ENCODE assay signal across 8 cellular contexts in genomic region chr4:82891728-82892466, GRCh38. TPM values are rescaled to one million over a fixed set of nuclear protein-coding genes. Genes with fewer than 3 reads are reported as not detected.
A peak's percentile ranks its signal among the peaks of the same experiment; 100 is the strongest.
DNase-seq lines count a peak whose midpoint lies in the region; ATAC-seq and TF ChIP-seq lines count a peak whose summit lies in the region.

No MANE protein-coding gene starts in this region.

- peak overlapping the region; percentile 92 for H3K27ac Mint-ChIP-seq in activated naive CD8-positive, alpha-beta T cell treated with anti-CD3 and anti-CD28 coated beads, Interleukin-2, amount 50 U/mL, for 24 hours

- H3K4me3 Mint-ChIP-seq in activated naive CD8-positive, alpha-beta T cell treated with anti-CD3 and anti-CD28 coated beads, Interleukin-2, amount 50 U/mL, for 24 hours, result peak overlapping the region; percentile 95

- no peaks in the 10 kb centered on the region for H3K9me3 ChIP-seq in thymus (ENCODE audit: control insufficient read depth)

- no peaks in the 10 kb centered on the region for H3K27me3 Mint-ChIP-seq in activated naive CD8-positive, alpha-beta T cell treated with anti-CD3 and anti-CD28 coated beads, Interleukin-2, amount 50 U/mL, for 24 hours

- WGBS in thymus, result 54% methylated on average over 7 of the region's 7 CpGs

- H3K36me3 ChIP-seq in kidney epithelial cell (ENCODE audit: control insufficient read depth, insufficient read depth, low read length), result no peaks in the 10 kb centered on the region
- peaks cover 6% of the 10 kb centered on the region for H3K36me3 ChIP-seq in thymus (ENCODE audit: control insufficient read depth, insufficient read depth)

- H3K27me3 ChIP-seq in kidney epithelial cell (ENCODE audit: control insufficient read depth, insufficient read depth, low read length), result no peaks in the 10 kb centered on the region
- H3K27me3 ChIP-seq in thymus (ENCODE audit: control insufficient read depth, insufficient read depth), result no peaks in the 10 kb centered on the region

- DNase-seq in DMS53 treated with DMSO at 0.1 percent for 48 hours (lab: John Stamatoyannopoulos, UW; ENCODE audit: unreplicated experiment) (peak; percentile 6), kidney epithelial cell (ENCODE audit: low read depth) (no peak), HuH-7 (ENCODE audit: low spot score) (no peak), GM13976 (ENCODE audit: low spot score) (no peak)
- no peak for DNase-seq in activated naive CD8-positive, alpha-beta T cell treated with anti-CD3 and anti-CD28 coated beads, Interleukin-2, amount 50 U/mL, for 24 hours

- ATAC-seq in HG03354 (IDR thresholded peaks at IDR 0.05; ENCODE audit: poor library complexity, severe bottlenecking, unreplicated experiment), result peak; percentile 5
- ATAC-seq in activated naive CD8-positive, alpha-beta T cell treated with anti-CD3 and anti-CD28 coated beads, Interleukin-2, amount 50 U/mL, for 24 hours, result no peak
- ATAC-seq in GM18520 (IDR thresholded peaks at IDR 0.05; ENCODE audit: unreplicated experiment), result no peak

- H3K36me3 Mint-ChIP-seq in activated naive CD8-positive, alpha-beta T cell treated with anti-CD3 and anti-CD28 coated beads, Interleukin-2, amount 50 U/mL, for 24 hours (ENCODE audit: low read depth), result peaks cover 43% of the 10 kb centered on the region

- H3K4me1 ChIP-seq in thymus (ENCODE audit: control insufficient read depth, insufficient read depth, low read length), result peaks cover 2% of the 10 kb centered on the region

- no peaks in the 10 kb centered on the region for H3K9me3 Mint-ChIP-seq in activated naive CD8-positive, alpha-beta T cell treated with anti-CD3 and anti-CD28 coated beads, Interleukin-2, amount 50 U/mL, for 24 hours

- in situ Hi-C loops in GM13976 (cut with MboI; ENCODE audit: low sequenced_read_pairs, unreplicated experiment), result loop anchor here (25.0 kb wide), 1 partner anchor 370 kb away; no protein-coding TSS in a partner anchor

- peaks cover 60% of the 10 kb centered on the region for H3K4me1 Mint-ChIP-seq in activated naive CD8-positive, alpha-beta T cell treated with anti-CD3 and anti-CD28 coated beads, Interleukin-2, amount 50 U/mL, for 24 hours

- H3K4me3 ChIP-seq in kidney epithelial cell (ENCODE audit: low read depth, low read length) (peak overlapping the region; percentile 88), thymus (ENCODE audit: low read length) (peak overlapping the region; percentile 88)

- peak overlapping the region; percentile 83 for H3K27ac ChIP-seq in thymus (ENCODE audit: low read depth)

- no peak for TF ChIP-seq CTCF in kidney epithelial cell (IDR thresholded peaks at IDR 0.05; ENCODE audit: insufficient read depth, low read length, poor library complexity, severe bottlenecking)
- no peak for TF ChIP-seq CTCF in GM13976 (IDR thresholded peaks at IDR 0.05; ENCODE audit: borderline replicate concordance, control extremely low read depth, extremely low read depth, insufficient read depth, missing control alignments)

RNA-seq across cellular contexts. Expression of gene SEC31A, which starts 0.9 kb away (rescaled TPM):
- total RNA-seq in kidney epithelial cell, result 159 and 178 TPM in 2 replicates
- polyA plus RNA-seq in thymus, result 116 TPM

RNA-seq across cellular contexts. Expression of gene THAP9, which starts 8.6 kb away (rescaled TPM):
- total RNA-seq in kidney epithelial cell, result 3.6 and 4.7 TPM in 2 replicates
- polyA plus RNA-seq in thymus, result 6.0 TPM
